In the genomic region with DNA sequence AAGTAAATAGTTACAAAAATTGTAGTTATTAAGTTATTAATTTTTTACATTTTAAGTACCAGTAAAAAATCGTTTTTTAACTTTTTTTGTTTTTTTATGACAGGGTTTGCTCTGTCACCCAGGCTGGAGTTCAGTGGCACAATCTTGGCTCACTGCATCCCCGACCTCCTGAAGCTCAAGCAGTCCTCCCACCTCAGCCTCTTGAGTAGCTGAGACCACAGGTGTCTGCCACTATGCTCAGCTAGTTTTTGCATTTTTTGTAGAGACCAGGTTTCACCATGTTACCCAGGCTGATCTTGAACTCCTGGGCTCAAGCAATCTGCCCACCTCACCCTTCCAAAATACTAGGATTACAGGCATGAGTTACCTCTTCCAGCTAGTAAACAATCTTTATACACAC, we compare ENCODE assay signal across 29 cellular contexts.
"Had no signal": no experiment of that assay in that cellular context is flagged by ENCODE, and none has a peak within 500 bp of the region (broad histone marks: within the 10 kb centered on the region; RNA-seq: fewer than 3 reads in every experiment).

No MANE protein-coding gene starts in this region.

- H3K9me3 ChIP-seq: colonic mucosa, esophagus muscularis mucosa, esophagus squamous epithelium, gastrocnemius medialis, gastroesophageal sphincter had no signal

- H3K27me3 Mint-ChIP-seq: dendritic cell treated with granulocyte-macrophage colony-stimulating factor and Interleukin-4, amounts not matched to agents 40 ng/mL and 50 ng/mL, for 4 days; effector memory CD8-positive, alpha-beta T cell had no signal

- H3K4me1 ChIP-seq: colonic mucosa, esophagus muscularis mucosa, esophagus squamous epithelium, foreskin keratinocyte, gastrocnemius medialis, gastroesophageal sphincter, heart left ventricle, heart right ventricle had no signal

- H3K4me3 Mint-ChIP-seq: dendritic cell treated with granulocyte-macrophage colony-stimulating factor and Interleukin-4, amounts not matched to agents 40 ng/mL and 50 ng/mL, for 4 days; effector memory CD8-positive, alpha-beta T cell; endodermal cell had no signal

- H3K27ac Mint-ChIP-seq: dendritic cell treated with granulocyte-macrophage colony-stimulating factor and Interleukin-4, amounts not matched to agents 40 ng/mL and 50 ng/mL, for 4 days; effector memory CD8-positive, alpha-beta T cell; endodermal cell had no signal

- ATAC-seq: effector memory CD8-positive, alpha-beta T cell; esophagus mucosa; foreskin keratinocyte; gastrocnemius medialis; gastroesophageal sphincter; heart left ventricle; heart right ventricle had no signal

- H3K27ac ChIP-seq: colonic mucosa, coronary artery, dorsolateral prefrontal cortex, epithelial cell of prostate, esophagus muscularis mucosa, esophagus squamous epithelium, foreskin keratinocyte, gastrocnemius medialis, gastroesophageal sphincter, heart left ventricle, heart right ventricle had no signal

- H3K36me3 ChIP-seq: colonic mucosa, esophagus muscularis mucosa, esophagus squamous epithelium, gastrocnemius medialis, gastroesophageal sphincter, heart left ventricle, heart right ventricle had no signal

- H3K27me3 ChIP-seq: colonic mucosa, esophagus muscularis mucosa, esophagus squamous epithelium, foreskin keratinocyte, gastrocnemius medialis, gastroesophageal sphincter, heart right ventricle had no signal

- FAIRE-seq: colon, endometrium, endothelial cell of umbilical vein, frontal cortex had no signal

- H3K9me3 Mint-ChIP-seq: dendritic cell treated with granulocyte-macrophage colony-stimulating factor and Interleukin-4, amounts not matched to agents 40 ng/mL and 50 ng/mL, for 4 days; endodermal cell had no signal

- H3K4me3 ChIP-seq: colonic mucosa, coronary artery, dorsolateral prefrontal cortex, esophagus muscularis mucosa, esophagus squamous epithelium, gastrocnemius medialis, gastroesophageal sphincter, heart left ventricle, heart right ventricle had no signal

- DNase-seq: colonic mucosa; cortex of kidney; dermis blood vessel endothelial cell; dorsolateral prefrontal cortex; effector CD4-positive, alpha-beta T cell; effector CD8-positive, alpha-beta T cell; effector memory CD4-positive, alpha-beta T cell; effector memory CD8-positive, alpha-beta T cell; endodermal cell; erythroblast; esophagus squamous epithelium; foreskin fibroblast; foreskin keratinocyte; foreskin melanocyte; gastrocnemius medialis; glutamatergic neuron; head of caudate nucleus; heart left ventricle; heart right ventricle had no signal
